9 cellular contexts compared by ENCODE assay signal in the genomic region with DNA sequence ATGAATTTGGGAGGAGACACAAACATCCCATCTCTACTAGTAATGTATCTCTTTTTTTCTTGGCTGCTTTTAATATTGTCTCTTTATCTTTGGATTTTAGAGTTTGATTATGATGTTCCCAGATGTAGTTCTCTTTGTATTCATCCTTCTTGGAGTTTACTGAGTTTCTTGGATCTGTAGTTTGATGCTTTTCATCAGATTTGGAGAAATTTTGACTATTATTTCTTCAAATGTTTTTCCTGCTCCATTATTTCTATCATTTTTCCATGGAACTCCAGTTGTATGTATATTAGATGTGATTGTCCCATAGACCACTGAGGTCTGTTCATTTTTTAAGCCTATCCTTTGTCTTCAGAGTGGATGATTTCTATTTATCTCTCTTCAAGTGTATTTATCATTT.
"Had no signal": no experiment of that assay in that cellular context is flagged by ENCODE, and none has a peak within 500 bp of the region (broad histone marks: within the 10 kb centered on the region; RNA-seq: fewer than 3 reads in every experiment).

No MANE protein-coding gene starts in this region.

- ATAC-seq: activated CD4-positive, alpha-beta T cell treated with anti-CD3 and anti-CD28 coated beads for 36 hours; activated CD4-positive, CD25-positive, alpha-beta regulatory T cell treated with anti-CD3 and anti-CD28 coated beads, Interleukin-2, amount 50 U/mL, for 24 hours; activated CD8-positive, alpha-beta memory T cell treated with anti-CD3 and anti-CD28 coated beads, Interleukin-2, amount 10 ng/mL, durations not matched to agents 7 days and 5 days; activated CD8-positive, alpha-beta T cell treated with anti-CD3 and anti-CD28 coated beads for 36 hours; activated CD8-positive, alpha-beta T cell treated with anti-CD3 and anti-CD28 coated beads, Interleukin-2, amount 10 ng/mL, durations not matched to agents 7 days and 5 days; T-helper 17 cell; WTC11 had no signal

- H3K27ac ChIP-seq: VCaP, WERI-Rb-1 had no signal

- H3K36me3 ChIP-seq: WERI-Rb-1 had no signal
